24 cellular contexts compared by ENCODE assay signal in genomic region chr3:84109911-84110310, GRCh38.
"Had no signal": no experiment of that assay in that cellular context is flagged by ENCODE, and none has a peak within 500 bp of the region (broad histone marks: within the 10 kb centered on the region; RNA-seq: fewer than 3 reads in every experiment).

No MANE protein-coding gene starts in this region.

- H3K27ac Mint-ChIP-seq: activated naive CD8-positive, alpha-beta T cell; activated T-cell treated with anti-CD3 and anti-CD28 coated beads, Interleukin-2, amount 50 U/mL, for 24 hours; activated T-helper 17 cell treated with anti-CD3 and anti-CD28 coated beads, Interleukin-2, amount 50 U/mL, for 72 hours; endodermal cell; natural killer cell treated with Interleukin-12 subunit alpha and Interleukin-12 subunit beta and Interleukin-15 and Interleukin-18, amount 100 ng/mL, for 72 hours; stimulated activated effector memory CD8-positive, alpha-beta T cell treated with anti-CD3 and anti-CD28 coated beads, Interleukin-12 subunit alpha, Interleukin-12 subunit beta, amount 100 ng/mL, for 72 hours; stimulated activated naive CD8-positive, alpha-beta T cell treated with anti-CD3 and anti-CD28 coated beads, Interleukin-15, amount 100 ng/mL, for 72 hours; T-helper 1 cell treated with Interleukin-12 subunit alpha and Interleukin-12 subunit beta and Interleukin-4 antibody, amounts not matched to agents 30 μg/mL and 1 μg/mL, for 36 hours; WTC11 had no signal

- H3K9me3 Mint-ChIP-seq: endodermal cell had no signal

- H3K4me3 Mint-ChIP-seq: activated naive CD8-positive, alpha-beta T cell; activated T-cell treated with anti-CD3 and anti-CD28 coated beads, Interleukin-2, amount 50 U/mL, for 24 hours; activated T-helper 17 cell treated with anti-CD3 and anti-CD28 coated beads, Interleukin-2, amount 50 U/mL, for 72 hours; endodermal cell; natural killer cell treated with Interleukin-12 subunit alpha and Interleukin-12 subunit beta and Interleukin-15 and Interleukin-18, amount 100 ng/mL, for 72 hours; stimulated activated effector memory CD8-positive, alpha-beta T cell treated with anti-CD3 and anti-CD28 coated beads, Interleukin-12 subunit alpha, Interleukin-12 subunit beta, amount 100 ng/mL, for 72 hours; stimulated activated naive CD8-positive, alpha-beta T cell treated with anti-CD3 and anti-CD28 coated beads, Interleukin-15, amount 100 ng/mL, for 72 hours; T-helper 1 cell treated with Interleukin-12 subunit alpha and Interleukin-12 subunit beta and Interleukin-4 antibody, amounts not matched to agents 30 μg/mL and 1 μg/mL, for 36 hours; WTC11 had no signal

- H3K27me3 ChIP-seq: adrenal gland, ascending aorta, left lung, right lobe of liver, transverse colon had no signal

- ATAC-seq: activated T-helper 17 cell treated with anti-CD3 and anti-CD28 coated beads, Interleukin-2, amount 50 U/mL, for 72 hours; left lung; natural killer cell treated with Interleukin-12 subunit alpha and Interleukin-12 subunit beta and Interleukin-15 and Interleukin-18, amount 100 ng/mL, for 72 hours; right lobe of liver; stimulated activated effector memory CD8-positive, alpha-beta T cell treated with anti-CD3 and anti-CD28 coated beads, Interleukin-12 subunit alpha, Interleukin-12 subunit beta, amount 100 ng/mL, for 72 hours; stimulated activated naive CD8-positive, alpha-beta T cell treated with anti-CD3 and anti-CD28 coated beads, Interleukin-15, amount 100 ng/mL, for 72 hours; WTC11 had no signal

- H3K9me3 ChIP-seq: adrenal gland, ascending aorta, left lung, right lobe of liver had no signal

- H3K27me3 Mint-ChIP-seq: activated naive CD8-positive, alpha-beta T cell; activated T-cell treated with anti-CD3 and anti-CD28 coated beads, Interleukin-2, amount 50 U/mL, for 24 hours; activated T-helper 17 cell treated with anti-CD3 and anti-CD28 coated beads, Interleukin-2, amount 50 U/mL, for 72 hours; natural killer cell treated with Interleukin-12 subunit alpha and Interleukin-12 subunit beta and Interleukin-15 and Interleukin-18, amount 100 ng/mL, for 72 hours; stimulated activated naive CD8-positive, alpha-beta T cell treated with anti-CD3 and anti-CD28 coated beads, Interleukin-15, amount 100 ng/mL, for 72 hours had no signal

- DNase-seq: activated CD4-positive, alpha-beta T cell treated with anti-CD3 and anti-CD28 coated beads, Interleukin-2, amount 50 U/mL, for 4 hours; activated CD8-positive, alpha-beta memory T cell treated with anti-CD3 and anti-CD28 coated beads for 24 hours; activated CD8-positive, alpha-beta memory T cell treated with anti-CD3 and anti-CD28 coated beads, Interleukin-2, amount 50 U/mL, for 4 hours; activated T-cell treated with anti-CD3 and anti-CD28 coated beads, Interleukin-2, amount 50 U/mL, for 24 hours; adrenal gland; cortex of kidney; endodermal cell; left lung; nucleus accumbens; right lobe of liver; stimulated activated CD4-positive, alpha-beta T cell treated with anti-CD3 and anti-CD28 coated beads, Interleukin-2, amount 100 ng/mL, for 24 hours; stimulated activated naive CD8-positive, alpha-beta T cell treated with anti-CD3 and anti-CD28 coated beads, Interleukin-15, amount 100 ng/mL, for 72 hours; T1000; transverse colon had no signal

- H3K36me3 ChIP-seq: adrenal gland, ascending aorta, left lung, right lobe of liver, transverse colon had no signal

- H3K36me3 Mint-ChIP-seq: activated naive CD8-positive, alpha-beta T cell; stimulated activated effector memory CD8-positive, alpha-beta T cell treated with anti-CD3 and anti-CD28 coated beads, Interleukin-12 subunit alpha, Interleukin-12 subunit beta, amount 100 ng/mL, for 72 hours; WTC11 had no signal

- H3K4me1 Mint-ChIP-seq: activated T-helper 17 cell treated with anti-CD3 and anti-CD28 coated beads, Interleukin-2, amount 50 U/mL, for 72 hours; stimulated activated effector memory CD8-positive, alpha-beta T cell treated with anti-CD3 and anti-CD28 coated beads, Interleukin-12 subunit alpha, Interleukin-12 subunit beta, amount 100 ng/mL, for 72 hours; stimulated activated naive CD8-positive, alpha-beta T cell treated with anti-CD3 and anti-CD28 coated beads, Interleukin-15, amount 100 ng/mL, for 72 hours had no signal

- H3K4me1 ChIP-seq: adrenal gland, ascending aorta, left lung, parathyroid adenoma, right lobe of liver, transverse colon had no signal

- H3K27ac ChIP-seq: adrenal gland, ascending aorta, left lung, parathyroid adenoma, right lobe of liver, skin epidermis, transverse colon had no signal

- H3K4me3 ChIP-seq: adrenal gland, ascending aorta, left lung, lung, right lobe of liver, skin epidermis, transverse colon had no signal
